ENCODE assay signal across 24 cellular contexts in genomic region chr14:74855021-74855420, GRCh38. TPM values are rescaled to one million over a fixed set of nuclear protein-coding genes. Genes with fewer than 3 reads are reported as not detected.
"Had no signal": no experiment of that assay in that cellular context is flagged by ENCODE, and none has a peak within 500 bp of the region (broad histone marks: within the 10 kb centered on the region; RNA-seq: fewer than 3 reads in every experiment).

No MANE protein-coding gene starts in this region.

- ATAC-seq: foreskin keratinocyte; left colon; naive thymus-derived CD4-positive, alpha-beta T cell had no signal

- H3K79me2 ChIP-seq: hepatocyte had no signal

- H3K27me3 Mint-ChIP-seq: naive thymus-derived CD4-positive, alpha-beta T cell had no signal

- H3K4me3 Mint-ChIP-seq: nephron progenitor cell had no signal

- H3K4me1 ChIP-seq: right atrium auricular region had no signal

- H2AFZ ChIP-seq: hepatocyte had no signal

- H3K4me2 ChIP-seq: hepatocyte had no signal

- H3K9me3 ChIP-seq: ovary, right atrium auricular region, stomach had no signal

- H3K27ac ChIP-seq: coronary artery, dorsolateral prefrontal cortex, foreskin keratinocyte, ovary, right atrium auricular region had no signal

- H3K9me3 Mint-ChIP-seq: naive thymus-derived CD4-positive, alpha-beta T cell; nephron progenitor cell had no signal

- DNase-seq: dorsolateral prefrontal cortex; effector CD8-positive, alpha-beta T cell; foreskin keratinocyte; head of caudate nucleus; left colon; naive thymus-derived CD4-positive, alpha-beta T cell; nephron progenitor cell; ovary; stimulated activated CD4-positive, alpha-beta T cell treated with anti-CD3 and anti-CD28 coated beads, Interleukin-12 subunit alpha, Interleukin-12 subunit beta, amount 100 ng/mL, for 4 hours; stimulated activated naive CD4-positive, alpha-beta T cell; stomach; trophoblast cell had no signal

- H3K4me3 ChIP-seq: coronary artery, dorsolateral prefrontal cortex, hepatocyte, ovary, right atrium auricular region, stomach had no signal

- H3K27ac Mint-ChIP-seq: nephron progenitor cell had no signal

- H3K36me3 ChIP-seq: ovary, right atrium auricular region, stomach had no signal

- H3K27me3 ChIP-seq: dorsolateral prefrontal cortex, foreskin keratinocyte, hepatocyte, ovary, right atrium auricular region, stomach had no signal

RNA-seq across cellular contexts. Expression of gene PROX2, which starts 20.9 kb away (rescaled TPM):
- total RNA-seq: chondrocyte, foreskin keratinocyte, hepatocyte, kidney epithelial cell, left colon, liver, lung microvascular endothelial cell, mesenteric fat pad, ovary, posterior vena cava, right atrium auricular region, stomach, urinary bladder had no signal
- polyA plus RNA-seq: esophagus, foreskin keratinocyte, hepatocyte, ovary, small intestine, stomach, urinary bladder had no signal
